In genomic region chr10:79838441-79838840, GRCh38 we compare ENCODE assay signal across 4 cellular contexts. TPM values are rescaled to one million over a fixed set of nuclear protein-coding genes. Genes with fewer than 3 reads are reported as not detected.
"Had no signal": no experiment of that assay in that cellular context is flagged by ENCODE, and none has a peak within 500 bp of the region (broad histone marks: within the 10 kb centered on the region; RNA-seq: fewer than 3 reads in every experiment).

No MANE protein-coding gene starts in this region.

RNA-seq across cellular contexts. Expression of gene NUTM2E, which starts 11.9 kb away (rescaled TPM):
- total RNA-seq: GM23248, H4, H9, HFFc6 had no signal
- polyA plus RNA-seq: GM23248 had no signal
